Comparison of ENCODE assay signal across 9 cellular contexts in genomic region chr3:89851974-89852621, GRCh38.
DNase-seq lines count a peak whose midpoint lies in the region; ATAC-seq, FAIRE-seq and TF ChIP-seq lines count a peak whose summit lies in the region.
"Had no signal": no experiment of that assay in that cellular context is flagged by ENCODE, and none has a peak within 500 bp of the region (broad histone marks: within the 10 kb centered on the region; RNA-seq: fewer than 3 reads in every experiment).

No MANE protein-coding gene starts in this region.

- H2AFZ ChIP-seq in GM23248 = 0 out of 2 replicates have a peak overlapping the region, but pooled peaks have one; percentile 20

- in situ Hi-C loops in GM23248 (cut with MboI) = no loop called here

- no peak overlapping the region for H3K27ac Mint-ChIP-seq in natural killer cell treated with Interleukin-12 subunit alpha and Interleukin-12 subunit beta and Interleukin-15 and Interleukin-18, amount 100 ng/mL, for 72 hours

- H3K36me3 Mint-ChIP-seq in natural killer cell treated with Interleukin-12 subunit alpha and Interleukin-12 subunit beta and Interleukin-15 and Interleukin-18, amount 100 ng/mL, for 72 hours = no peaks in the 10 kb centered on the region

- H3K79me2 ChIP-seq in GM23248 (ENCODE audit: insufficient read depth) = no peaks in the 10 kb centered on the region

- no peaks in the 10 kb centered on the region for H3K4me1 Mint-ChIP-seq in natural killer cell treated with Interleukin-12 subunit alpha and Interleukin-12 subunit beta and Interleukin-15 and Interleukin-18, amount 100 ng/mL, for 72 hours (ENCODE audit: low read depth in 2 of 2)

- FAIRE-seq in pancreas (lab: Jason Lieb, UNC) = no peak

- peak; percentile 27 for DNase-seq in GM23248
- DNase-seq in NCI-H524 treated with DMSO at 0.1 percent for 48 hours (lab: John Stamatoyannopoulos, UW) = peak; percentile 24
- DNase-seq in epithelial cell of esophagus (ENCODE audit: low read depth) = peak; percentile 43
- DNase-seq in pancreas = peak in 2 of 6 donors; percentile 29 to 49
- no peak for DNase-seq in activated CD8-positive, alpha-beta memory T cell treated with anti-CD3 and anti-CD28 coated beads for 24 hours
- no peak for DNase-seq in natural killer cell treated with Interleukin-12 subunit alpha and Interleukin-12 subunit beta and Interleukin-15 and Interleukin-18, amount 100 ng/mL, for 72 hours (ENCODE audit: low spot score)
- DNase-seq: GOT3 had no signal

- H3K27me3 ChIP-seq in GM23248 (replicated peaks; ENCODE audit: insufficient read depth) (no peaks in the 10 kb centered on the region; the same call in 1 of the 2 replicates), pancreas (no peaks in the 10 kb centered on the region)

- peaks cover 10% of the 10 kb centered on the region for H3K9me3 Mint-ChIP-seq in natural killer cell treated with Interleukin-12 subunit alpha and Interleukin-12 subunit beta and Interleukin-15 and Interleukin-18, amount 100 ng/mL, for 72 hours

- H3K27ac ChIP-seq in GM23248 (no peak overlapping the region), pancreas (no peak overlapping the region)

- H3K36me3 ChIP-seq in GM23248 (ENCODE audit: low read depth) (no peaks in the 10 kb centered on the region), pancreas (no peaks in the 10 kb centered on the region)

- WGBS in GM23248 (ENCODE audit: low coverage in 1 of 2, low lambda C conversion rate in 2 of 2, missing lambda C conversion rate in 2 of 2), 2 experiments = 4 to 5% methylated on average over 9 of the region's 9 CpGs
- 8 to 9% methylated on average over 9 of the region's 9 CpGs for WGBS in pancreas, 2 donors

- H3K4me2 ChIP-seq in GM23248 (ENCODE audit: unreplicated experiment) = no peak overlapping the region

- H3K4me1 ChIP-seq in GM23248 (ENCODE audit: insufficient read depth) = no peaks in the 10 kb centered on the region
- no peaks in the 10 kb centered on the region for H3K4me1 ChIP-seq in pancreas

- intact Hi-C loops in pancreas (cut with DNase I) = no loop called here

- no peaks in the 10 kb centered on the region for H3K27me3 Mint-ChIP-seq in natural killer cell treated with Interleukin-12 subunit alpha and Interleukin-12 subunit beta and Interleukin-15 and Interleukin-18, amount 100 ng/mL, for 72 hours

- TF ChIP-seq CTCF in epithelial cell of esophagus (IDR thresholded peaks at IDR 0.05; ENCODE audit: insufficient read depth, low read depth, low read length, missing control alignments) (peak; percentile 72), pancreas (IDR thresholded peaks at IDR 0.05) (peak in 3 of 4 donors; percentile 9 to 22 (median 20))

- H4K20me1 ChIP-seq in GM23248 (ENCODE audit: insufficient read depth) = no peaks in the 10 kb centered on the region

- no peaks in the 10 kb centered on the region for H3K9me2 ChIP-seq in GM23248 (ENCODE audit: insufficient read depth)

- H3K4me3 Mint-ChIP-seq in natural killer cell treated with Interleukin-12 subunit alpha and Interleukin-12 subunit beta and Interleukin-15 and Interleukin-18, amount 100 ng/mL, for 72 hours = no peak overlapping the region

- H3K9me3 ChIP-seq in GM23248 (ENCODE audit: low read depth) (no peaks in the 10 kb centered on the region), pancreas (no peaks in the 10 kb centered on the region)

- H3K9ac ChIP-seq in GM23248 = no peak overlapping the region

- H3K4me3 ChIP-seq in GM23248 (no peak overlapping the region), epithelial cell of esophagus (ENCODE audit: low read length) (no peak overlapping the region), pancreas (no peak overlapping the region)

- ATAC-seq in pancreas (peak in 3 of 4 donors; percentile 47 to 60 (median 59)), GM19397 (IDR thresholded peaks at IDR 0.05; ENCODE audit: unreplicated experiment) (no peak), GM19324 (IDR thresholded peaks at IDR 0.05; ENCODE audit: low FRiP score, unreplicated experiment) (no peak)
- no peak for ATAC-seq in natural killer cell treated with Interleukin-12 subunit alpha and Interleukin-12 subunit beta and Interleukin-15 and Interleukin-18, amount 100 ng/mL, for 72 hours

- no peaks in the 10 kb centered on the region for H3F3A ChIP-seq in GM23248 (ENCODE audit: insufficient read depth)

Comparison
In these comparisons a context has a peak if more than half of its experiments do, and no peak if none do; other contexts are left out.
1. DNase-seq: peak in GM23248 (single experiment), NCI-H524 treated with DMSO at 0.1 percent for 48 hours (single experiment) and epithelial cell of esophagus (single experiment); none in activated CD8-positive, alpha-beta memory T cell treated with anti-CD3 and anti-CD28 coated beads for 24 hours (single experiment) and natural killer cell treated with Interleukin-12 subunit alpha and Interleukin-12 subunit beta and Interleukin-15 and Interleukin-18, amount 100 ng/mL, for 72 hours (single experiment).
2. ATAC-seq: peak in pancreas (3 of 4); none in GM19397 (single experiment), natural killer cell treated with Interleukin-12 subunit alpha and Interleukin-12 subunit beta and Interleukin-15 and Interleukin-18, amount 100 ng/mL, for 72 hours (0 of 2) and GM19324 (single experiment).